Comparison of ENCODE assay signal across 32 cellular contexts in genomic region chr2:111709321-111709720, GRCh38.
"Had no signal": no experiment of that assay in that cellular context is flagged by ENCODE, and none has a peak within 500 bp of the region (broad histone marks: within the 10 kb centered on the region; RNA-seq: fewer than 3 reads in every experiment).

No MANE protein-coding gene starts in this region.

- H3K9me3 Mint-ChIP-seq: memory B cell; naive B cell; natural killer cell treated with Interleukin-12 subunit alpha and Interleukin-12 subunit beta and Interleukin-15 and Interleukin-18, amount 100 ng/mL, for 72 hours had no signal

- H3K27me3 ChIP-seq: dorsolateral prefrontal cortex, gastrocnemius medialis, heart left ventricle, hepatocyte, neutrophil, right atrium auricular region, suprapubic skin, transverse colon, vagina had no signal

- H2AFZ ChIP-seq: hepatocyte had no signal

- H3K4me3 ChIP-seq: dorsolateral prefrontal cortex, gastrocnemius medialis, heart left ventricle, hepatocyte, lung, mucosa of descending colon, prostate gland, right atrium auricular region, smooth muscle cell, suprapubic skin, transverse colon, vagina had no signal

- H3K4me2 ChIP-seq: hepatocyte, smooth muscle cell had no signal

- H3K27me3 Mint-ChIP-seq: natural killer cell treated with Interleukin-12 subunit alpha and Interleukin-12 subunit beta and Interleukin-15 and Interleukin-18, amount 100 ng/mL, for 72 hours had no signal

- DNase-seq: dorsolateral prefrontal cortex; effector CD4-positive, alpha-beta T cell; endodermal cell; foreskin fibroblast; gastrocnemius medialis; heart left ventricle; left colon; left ventricle myocardium superior; mucosa of descending colon; naive B cell; stimulated activated CD4-positive, alpha-beta T cell treated with anti-CD3 and anti-CD28 coated beads, Interleukin-12 subunit alpha, Interleukin-12 subunit beta, amount 100 ng/mL, for 4 hours; stimulated activated CD4-positive, alpha-beta T cell treated with anti-CD3 and anti-CD28 coated beads, Interleukin-1b, Interleukin-23, amount 100 ng/mL, for 48 hours; stimulated activated CD4-positive, alpha-beta T cell treated with anti-CD3 and anti-CD28 coated beads, Interleukin-4, amount 100 ng/mL, for 1 hour; stimulated activated CD8-positive, alpha-beta memory T cell treated with anti-CD3 and anti-CD28 coated beads, Interleukin-4, amount 100 ng/mL, for 48 hours; stimulated activated naive CD4-positive, alpha-beta T cell; stimulated activated naive CD8-positive, alpha-beta T cell treated with anti-CD3 and anti-CD28 coated beads, Interleukin-15, amount 100 ng/mL, for 72 hours; transverse colon had no signal

- H3K36me3 ChIP-seq: gastrocnemius medialis, heart left ventricle, neutrophil, prostate gland, right atrium auricular region, suprapubic skin, transverse colon, vagina had no signal

- H3K4me1 ChIP-seq: prostate gland had no signal

- H3K27ac ChIP-seq: dorsolateral prefrontal cortex, epithelial cell of prostate, gastrocnemius medialis, heart left ventricle, hepatocyte, neutrophil, prostate gland, right atrium auricular region, suprapubic skin, transverse colon, vagina had no signal

- H3K9me3 ChIP-seq: gastrocnemius medialis, heart left ventricle, mucosa of descending colon, neutrophil, prostate gland, right atrium auricular region, suprapubic skin, transverse colon, vagina had no signal

- H3K79me2 ChIP-seq: hepatocyte had no signal

- H3K4me3 Mint-ChIP-seq: endodermal cell; memory B cell; mesothelial cell of epicardium; naive B cell; natural killer cell treated with Interleukin-12 subunit alpha and Interleukin-12 subunit beta and Interleukin-15 and Interleukin-18, amount 100 ng/mL, for 72 hours; neural crest cell; stimulated activated naive CD8-positive, alpha-beta T cell treated with anti-CD3 and anti-CD28 coated beads, Interleukin-15, amount 100 ng/mL, for 72 hours had no signal

- H3K36me3 Mint-ChIP-seq: memory B cell; naive B cell; natural killer cell treated with Interleukin-12 subunit alpha and Interleukin-12 subunit beta and Interleukin-15 and Interleukin-18, amount 100 ng/mL, for 72 hours had no signal

- FAIRE-seq: colon had no signal

- ATAC-seq: esophagus mucosa; gastrocnemius medialis; left colon; mucosa of descending colon; natural killer cell treated with Interleukin-12 subunit alpha and Interleukin-12 subunit beta and Interleukin-15 and Interleukin-18, amount 100 ng/mL, for 72 hours; stimulated activated naive CD8-positive, alpha-beta T cell treated with anti-CD3 and anti-CD28 coated beads, Interleukin-15, amount 100 ng/mL, for 72 hours had no signal

- H3K27ac Mint-ChIP-seq: endodermal cell; memory B cell; mesothelial cell of epicardium; natural killer cell treated with Interleukin-12 subunit alpha and Interleukin-12 subunit beta and Interleukin-15 and Interleukin-18, amount 100 ng/mL, for 72 hours; stimulated activated naive CD8-positive, alpha-beta T cell treated with anti-CD3 and anti-CD28 coated beads, Interleukin-15, amount 100 ng/mL, for 72 hours had no signal
